In the genomic region with DNA sequence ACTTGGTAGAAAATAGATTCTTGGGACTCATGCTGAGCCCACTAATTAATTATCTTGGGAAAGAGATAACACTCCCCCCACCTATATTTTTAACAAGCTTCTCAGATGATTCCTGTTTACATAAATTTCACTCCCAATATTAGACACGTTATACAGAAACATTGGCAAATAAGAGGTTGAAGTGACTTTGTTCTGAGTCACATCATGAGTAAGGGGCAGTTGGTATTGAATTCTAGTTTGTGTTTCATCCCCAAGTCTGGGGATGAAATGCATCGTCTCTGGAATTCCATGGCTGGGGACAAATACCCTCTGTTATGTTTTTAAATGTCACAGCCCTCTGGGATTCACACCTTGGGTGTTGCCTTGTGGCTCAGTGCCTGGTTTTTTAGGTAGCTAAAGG, we compare ENCODE assay signal across 2 cellular contexts.
TF ChIP-seq lines count a peak whose summit lies in the region.

No MANE protein-coding gene starts in this region.

TF ChIP-seq in A549, 52 proteins besides CTCF, POLR2A, EP300 and RAD21 (continued from another document):
- TF ChIP-seq, protein P1, sequence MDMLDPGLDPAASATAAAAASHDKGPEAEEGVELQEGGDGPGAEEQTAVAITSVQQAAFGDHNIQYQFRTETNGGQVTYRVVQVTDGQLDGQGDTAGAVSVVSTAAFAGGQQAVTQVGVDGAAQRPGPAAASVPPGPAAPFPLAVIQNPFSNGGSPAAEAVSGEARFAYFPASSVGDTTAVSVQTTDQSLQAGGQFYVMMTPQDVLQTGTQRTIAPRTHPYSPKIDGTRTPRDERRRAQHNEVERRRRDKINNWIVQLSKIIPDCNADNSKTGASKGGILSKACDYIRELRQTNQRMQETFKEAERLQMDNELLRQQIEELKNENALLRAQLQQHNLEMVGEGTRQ (IDR thresholded peaks at IDR 0.05), result no peak
- TF ChIP-seq HOXA7 (CRISPR knock-in tag; IDR thresholded peaks at IDR 0.05) (no peak), CBX8 (IDR thresholded peaks at IDR 0.05) (no peak), RARB (CRISPR knock-in tag; IDR thresholded peaks at IDR 0.05) (no peak), CHD2 (IDR thresholded peaks at IDR 0.05; ENCODE audit: low read length, partially characterized antibody) (no peak), SMC3 (IDR thresholded peaks at IDR 0.05) (no peak), TFCP2L1 (CRISPR knock-in tag; IDR thresholded peaks at IDR 0.05) (no peak), MAZ (IDR thresholded peaks at IDR 0.05; ENCODE audit: borderline replicate concordance, low read depth, low read length) (no peak), POLR2AphosphoS2 (conservative IDR thresholded peaks at IDR 0.05; ENCODE audit: low read length) (no peak), MYC (IDR thresholded peaks at IDR 0.05; ENCODE audit: borderline replicate concordance, low read length) (no peak), JUN (IDR thresholded peaks at IDR 0.05) (no peak), KDM1A (IDR thresholded peaks at IDR 0.05; ENCODE audit: low read depth) (no peak), JUNB (IDR thresholded peaks at IDR 0.05) (peak; percentile 58; the same call in 1 of the 2 replicates), FOSL2 (IDR thresholded peaks at IDR 0.05) (no peak), FOSL2 (CRISPR knock-in tag; IDR thresholded peaks at IDR 0.05) (peak; percentile 51; the same call in 1 of the 2 replicates), KDM5A (IDR thresholded peaks at IDR 0.05) (no peak), GATA3 (IDR thresholded peaks at IDR 0.05; ENCODE audit: borderline replicate concordance) (peak; percentile 48; the same call in 1 of the 2 replicates), FOXS1 (CRISPR knock-in tag; IDR thresholded peaks at IDR 0.05) (no peak), NFE2L2 (conservative IDR thresholded peaks at IDR 0.05; ENCODE audit: low read length) (no peak), RFX5 (IDR thresholded peaks at IDR 0.05) (no peak), CEBPB (IDR thresholded peaks at IDR 0.05) (peak in 1 of 2 experiments; percentile 43; a peak in 1 of 4 replicates)
- TF ChIP-seq, protein P2, sequence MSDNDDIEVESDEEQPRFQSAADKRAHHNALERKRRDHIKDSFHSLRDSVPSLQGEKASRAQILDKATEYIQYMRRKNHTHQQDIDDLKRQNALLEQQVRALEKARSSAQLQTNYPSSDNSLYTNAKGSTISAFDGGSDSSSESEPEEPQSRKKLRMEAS (IDR thresholded peaks at IDR 0.05), result peak; percentile 32; the same call in 1 of the 2 replicates
- TF ChIP-seq, protein P3, sequence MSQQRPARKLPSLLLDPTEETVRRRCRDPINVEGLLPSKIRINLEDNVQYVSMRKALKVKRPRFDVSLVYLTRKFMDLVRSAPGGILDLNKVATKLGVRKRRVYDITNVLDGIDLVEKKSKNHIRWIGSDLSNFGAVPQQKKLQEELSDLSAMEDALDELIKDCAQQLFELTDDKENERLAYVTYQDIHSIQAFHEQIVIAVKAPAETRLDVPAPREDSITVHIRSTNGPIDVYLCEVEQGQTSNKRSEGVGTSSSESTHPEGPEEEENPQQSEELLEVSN (IDR thresholded peaks at IDR 0.05; ENCODE audit: borderline replicate concordance, low read depth), result no peak
- TF ChIP-seq, protein P4, sequence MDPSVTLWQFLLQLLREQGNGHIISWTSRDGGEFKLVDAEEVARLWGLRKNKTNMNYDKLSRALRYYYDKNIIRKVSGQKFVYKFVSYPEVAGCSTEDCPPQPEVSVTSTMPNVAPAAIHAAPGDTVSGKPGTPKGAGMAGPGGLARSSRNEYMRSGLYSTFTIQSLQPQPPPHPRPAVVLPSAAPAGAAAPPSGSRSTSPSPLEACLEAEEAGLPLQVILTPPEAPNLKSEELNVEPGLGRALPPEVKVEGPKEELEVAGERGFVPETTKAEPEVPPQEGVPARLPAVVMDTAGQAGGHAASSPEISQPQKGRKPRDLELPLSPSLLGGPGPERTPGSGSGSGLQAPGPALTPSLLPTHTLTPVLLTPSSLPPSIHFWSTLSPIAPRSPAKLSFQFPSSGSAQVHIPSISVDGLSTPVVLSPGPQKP (IDR thresholded peaks at IDR 0.05; ENCODE audit: low read depth, low read length), result no peak

TF ChIP-seq in IMR-90, 13 proteins besides CTCF, POLR2A, EP300 and RAD21 (continued from another document):
- TF ChIP-seq, protein P1 (IDR thresholded peaks at IDR 0.05; ENCODE audit: low read depth, low read length), result no peak
- no peak for TF ChIP-seq NFE2L2 (IDR thresholded peaks at IDR 0.05; ENCODE audit: low read depth, low read length)
- TF ChIP-seq CHD1 (IDR thresholded peaks at IDR 0.05; ENCODE audit: low read depth, low read length), result no peak
- 0 out of 2 replicates have a peak, but pooled peaks have one; percentile 16 for TF ChIP-seq CEBPB (IDR thresholded peaks at IDR 0.05; ENCODE audit: low read depth, low read length)
- no peak for TF ChIP-seq MAZ (IDR thresholded peaks at IDR 0.05; ENCODE audit: borderline replicate concordance, low read depth, low read length)
- no peak for TF ChIP-seq MAFK (IDR thresholded peaks at IDR 0.05; ENCODE audit: low read depth, low read length)
- TF ChIP-seq, protein P4 (IDR thresholded peaks at IDR 0.05; ENCODE audit: borderline replicate concordance, low read depth, low read length), result no peak
